Comparison of ENCODE assay signal across 2 cellular contexts in genomic region chr19:41311072-41311471, GRCh38.
TF ChIP-seq lines count a peak whose summit lies in the region.

No MANE protein-coding gene starts in this region.

TF ChIP-seq in SK-N-SH, 30 proteins besides CTCF, POLR2A, EP300 and RAD21 (continued from another document):
- TF ChIP-seq CHD2 (IDR thresholded peaks at IDR 0.05; ENCODE audit: low read length, partially characterized antibody) (no peak), USF1 (IDR thresholded peaks at IDR 0.05; ENCODE audit: borderline replicate concordance, low read depth) (no peak), SMC3 (IDR thresholded peaks at IDR 0.05; ENCODE audit: low read depth, low read length) (no peak), RXRA (IDR thresholded peaks at IDR 0.05; ENCODE audit: borderline replicate concordance, low read depth) (no peak), MEF2A (IDR thresholded peaks at IDR 0.05; ENCODE audit: borderline replicate concordance, low read depth) (no peak), POLR2AphosphoS5 (IDR thresholded peaks at IDR 0.05; ENCODE audit: low read depth, low read length) (no peak), YY1 (IDR thresholded peaks at IDR 0.05; ENCODE audit: low read depth) (no peak), TAF1 (IDR thresholded peaks at IDR 0.05; ENCODE audit: borderline replicate concordance, low read depth, low read length) (no peak), REST (IDR thresholded peaks at IDR 0.05; ENCODE audit: low read depth, low read length) (no peak), TEAD4 (IDR thresholded peaks at IDR 0.05; ENCODE audit: borderline replicate concordance, insufficient read depth) (no peak), SIN3A (IDR thresholded peaks at IDR 0.05; ENCODE audit: borderline replicate concordance, low read depth, low read length) (no peak), GATA2 (CRISPR knock-in tag; IDR thresholded peaks at IDR 0.05) (no peak), RCOR1 (IDR thresholded peaks at IDR 0.05; ENCODE audit: low read length) (no peak), MAX (IDR thresholded peaks at IDR 0.05; ENCODE audit: low read depth) (no peak)

TF ChIP-seq in SK-N-SH treated with all-trans-retinoic acid at 6 μM for 48 hours, 23 proteins besides CTCF, POLR2A, EP300 and RAD21 (continued from another document):
- TF ChIP-seq CREB5 (CRISPR knock-in tag; IDR thresholded peaks at IDR 0.05; ENCODE audit: low read depth) (no peak), TSHZ2 (CRISPR knock-in tag; IDR thresholded peaks at IDR 0.05) (no peak), PATZ1 (CRISPR knock-in tag; IDR thresholded peaks at IDR 0.05; ENCODE audit: borderline replicate concordance) (no peak), OSR1 (CRISPR knock-in tag; IDR thresholded peaks at IDR 0.05) (no peak), RARB (CRISPR knock-in tag; IDR thresholded peaks at IDR 0.05) (no peak), SNAI2 (CRISPR knock-in tag; IDR thresholded peaks at IDR 0.05) (no peak), ZNF8 (CRISPR knock-in tag; IDR thresholded peaks at IDR 0.05) (no peak), ZNF70 (CRISPR knock-in tag; IDR thresholded peaks at IDR 0.05) (no peak)
TF ChIP-seq in SK-N-SH treated with all-trans-retinoic acid at 6 μM for 48 hours: peak in this region for 0.
